Comparison of ENCODE assay signal across 16 cellular contexts in the genomic region with DNA sequence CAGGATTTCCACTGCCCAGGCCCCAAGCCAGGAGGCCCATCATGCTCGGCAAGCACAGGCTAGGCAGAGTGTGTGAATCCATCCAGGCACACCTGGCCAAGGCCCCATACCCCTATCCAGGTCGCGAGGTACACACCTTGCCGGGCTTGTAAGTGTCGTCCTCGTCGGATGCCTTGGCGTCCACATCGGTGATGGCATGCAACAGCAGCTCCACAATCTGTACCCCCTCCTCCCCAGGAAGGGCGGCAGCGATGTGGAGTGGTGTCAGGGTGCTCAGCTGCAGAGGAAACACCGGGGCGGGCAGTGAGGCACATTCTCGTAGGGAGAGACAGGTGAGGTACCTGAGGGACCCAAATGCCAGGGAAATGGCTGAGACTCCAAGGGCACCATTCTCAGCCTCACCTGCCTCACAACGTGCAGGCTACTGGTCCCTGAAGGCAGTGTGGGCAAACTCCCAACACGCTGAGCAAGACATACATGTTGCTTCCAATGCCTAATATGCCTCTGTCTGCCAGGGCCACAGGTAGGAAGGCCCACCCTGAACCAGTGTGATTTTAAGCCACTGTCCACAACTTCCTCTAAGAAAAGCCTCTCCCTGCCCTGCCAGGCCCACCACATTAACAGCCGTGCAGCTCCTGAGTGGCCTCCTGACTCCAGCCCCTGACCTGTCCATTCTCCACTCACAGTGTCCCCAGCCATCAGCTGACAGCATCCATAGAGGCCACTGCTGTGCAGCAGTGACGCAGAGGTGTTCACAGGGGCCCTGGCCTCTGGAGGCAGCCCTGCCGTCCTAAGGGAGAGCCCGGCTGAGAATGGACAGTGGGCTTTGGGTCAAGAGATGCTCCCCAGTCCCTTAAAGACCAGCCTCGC. TPM values are rescaled to one million over a fixed set of nuclear protein-coding genes. Genes with fewer than 3 reads are reported as not detected.
DNase-seq lines count a peak whose midpoint lies in the region; ATAC-seq, FAIRE-seq and TF ChIP-seq lines count a peak whose summit lies in the region.
"Had no signal": no experiment of that assay in that cellular context is flagged by ENCODE, and none has a peak within 500 bp of the region (broad histone marks: within the 10 kb centered on the region; RNA-seq: fewer than 3 reads in every experiment).

No MANE protein-coding gene starts in this region.

- H3K36me3 ChIP-seq in breast epithelium, result no peaks in the 10 kb centered on the region
- H3K36me3 ChIP-seq in astrocyte (ENCODE audit: insufficient read depth, low read length), result no peaks in the 10 kb centered on the region
- H3K36me3 ChIP-seq in mesenchymal stem cell (ENCODE audit: control insufficient read depth in 1 of 2, insufficient read depth in 2 of 2, low read depth in 1 of 2, low read length in 2 of 2), result peaks cover 10 to 13% of the 10 kb centered on the region in 2 experiments
- no peaks in the 10 kb centered on the region for H3K36me3 ChIP-seq in upper lobe of right lung
- H3K36me3 ChIP-seq: ovary, right atrium auricular region had no signal

- TF ChIP-seq CTCF in breast epithelium (IDR thresholded peaks at IDR 0.05) (no peak), MCF 10A (IDR thresholded peaks at IDR 0.05; ENCODE audit: unreplicated experiment) (no peak), astrocyte (IDR thresholded peaks at IDR 0.05; ENCODE audit: insufficient read depth, low read depth, low read length) (no peak), upper lobe of right lung (IDR thresholded peaks at IDR 0.05) (no peak)

- H3K4ac ChIP-seq in mesenchymal stem cell (ENCODE audit: low read depth in 1 of 2, low read length in 2 of 2), result no peak overlapping the region

- H3K4me3 ChIP-seq in breast epithelium, result no peak overlapping the region
- H3K4me3 ChIP-seq in astrocyte (ENCODE audit: insufficient read depth, low read depth, low read length), result no peak overlapping the region
- no peak overlapping the region for H3K4me3 ChIP-seq in mesenchymal stem cell (ENCODE audit: insufficient read depth in 1 of 2, low read depth in 1 of 2, low read length in 2 of 2)
- no peak overlapping the region for H3K4me3 ChIP-seq in upper lobe of right lung
- H3K4me3 ChIP-seq: ovary, right atrium auricular region had no signal

- TF ChIP-seq POLR2A in breast epithelium (IDR thresholded peaks at IDR 0.05), result no peak

- H2BK12ac ChIP-seq in mesenchymal stem cell (ENCODE audit: low read length in 2 of 2), result no peak overlapping the region

- H3K27ac Mint-ChIP-seq in MCF 10A (ENCODE audit: low read depth, unreplicated experiment) (no peak overlapping the region), astrocyte (ENCODE audit: unreplicated experiment) (peak overlapping the region; percentile 18)
- H3K27ac Mint-ChIP-seq: activated B cell treated with CpG ODN at 0.5 μM for 24 hours; activated CD8-positive, alpha-beta T cell treated with anti-CD3 and anti-CD28 coated beads for 36 hours; CD8-positive, alpha-beta T cell had no signal

- no peak overlapping the region for H2BK15ac ChIP-seq in mesenchymal stem cell (ENCODE audit: low read depth, poor library complexity, severe bottlenecking)

- no peak overlapping the region for H2BK5ac ChIP-seq in mesenchymal stem cell (ENCODE audit: low read depth, low read length, poor library complexity, severe bottlenecking)

- no peak overlapping the region for H3K14ac ChIP-seq in mesenchymal stem cell (ENCODE audit: low read length in 2 of 2)

- H3K9ac ChIP-seq in astrocyte (ENCODE audit: low read length) (no peak overlapping the region), mesenchymal stem cell (ENCODE audit: low read length) (no peak overlapping the region)

- CTCF ChIA-PET in MCF 10A (lab: Yijun Ruan, JAX), result interaction anchor here (0.5 to 5.3 kb wide), 8 partner anchors 12 to 623 kb away, joined by 3 to 63 read pairs (median 4); no protein-coding TSS in a partner anchor

- H3K36me3 Mint-ChIP-seq in MCF 10A (ENCODE audit: insufficient read depth, unreplicated experiment), result peaks cover 15% of the 10 kb centered on the region
- peaks cover 16% of the 10 kb centered on the region for H3K36me3 Mint-ChIP-seq in astrocyte (ENCODE audit: low read depth, unreplicated experiment)

- no peak overlapping the region for H3K23ac ChIP-seq in mesenchymal stem cell (ENCODE audit: low read length in 2 of 2)

- H3K4me1 ChIP-seq in breast epithelium (no peaks in the 10 kb centered on the region), astrocyte (ENCODE audit: insufficient read depth, low read length) (no peaks in the 10 kb centered on the region), mesenchymal stem cell (ENCODE audit: control insufficient read depth, insufficient read depth, low read depth, low read length) (peaks cover 6% of the 10 kb centered on the region), upper lobe of right lung (no peaks in the 10 kb centered on the region)

- H3K27ac ChIP-seq in breast epithelium (no peak overlapping the region), astrocyte (ENCODE audit: low read depth, low read length) (no peak overlapping the region), mesenchymal stem cell (ENCODE audit: low read length, poor library complexity, severe bottlenecking) (no peak overlapping the region), upper lobe of right lung (no peak overlapping the region)
- H3K27ac ChIP-seq: ovary, right atrium auricular region had no signal

- no peaks in the 10 kb centered on the region for H3K9me3 Mint-ChIP-seq in MCF 10A (ENCODE audit: unreplicated experiment)
- peaks cover 5% of the 10 kb centered on the region for H3K9me3 Mint-ChIP-seq in astrocyte (ENCODE audit: unreplicated experiment)
- H3K9me3 Mint-ChIP-seq: activated B cell treated with CpG ODN at 0.5 μM for 24 hours; activated CD8-positive, alpha-beta T cell treated with anti-CD3 and anti-CD28 coated beads for 36 hours; activated T-helper 17 cell treated with anti-CD3 and anti-CD28 coated beads, Interleukin-2, amount 50 U/mL, for 72 hours; CD8-positive, alpha-beta T cell had no signal

- H3K4me2 ChIP-seq in astrocyte (ENCODE audit: low read length) (no peak overlapping the region), mesenchymal stem cell (ENCODE audit: low read length, poor library complexity, severe bottlenecking) (no peak overlapping the region)

- intact Hi-C loops in breast epithelium (cut with DNase I; ENCODE audit: low total_unique reads) (no loop called here), MCF 10A (cut with micrococcal nuclease) (loop anchor here (5.0 kb wide), 1 partner anchor 54 kb away; a partner anchor contains a TSS), upper lobe of right lung (cut with DNase I) (no loop called here)

- no peaks in the 10 kb centered on the region for H3K27me3 Mint-ChIP-seq in MCF 10A (ENCODE audit: insufficient read depth, unreplicated experiment)
- H3K27me3 Mint-ChIP-seq in astrocyte (ENCODE audit: low read depth, unreplicated experiment), result peaks cover 33% of the 10 kb centered on the region
- H3K27me3 Mint-ChIP-seq: activated B cell treated with CpG ODN at 0.5 μM for 24 hours; activated CD8-positive, alpha-beta T cell treated with anti-CD3 and anti-CD28 coated beads for 36 hours; activated T-helper 17 cell treated with anti-CD3 and anti-CD28 coated beads, Interleukin-2, amount 50 U/mL, for 72 hours; naive thymus-derived CD4-positive, alpha-beta T cell had no signal

- BruUV-seq in MCF 10A (replicated peaks; lab: Mats Ljungman, UMichigan), result no TSS peak

- 93% methylated on average over 21 of the region's 21 CpGs for WGBS in mesenchymal stem cell

- peak overlapping the region; percentile 25 for H4K91ac ChIP-seq in mesenchymal stem cell (ENCODE audit: low read length)

- POLR2A ChIA-PET in MCF 10A (lab: Yijun Ruan, JAX), result interaction anchor here (2.7 kb wide), 1 partner anchor 74 kb away, joined by 10 read pairs; a partner anchor contains a TSS

- H4K8ac ChIP-seq in mesenchymal stem cell (ENCODE audit: low read length), result no peak overlapping the region

- no peaks in the 10 kb centered on the region for H3K79me2 ChIP-seq in astrocyte (ENCODE audit: insufficient read depth, low read length)

- no peaks in the 10 kb centered on the region for H3K9me3 ChIP-seq in breast epithelium
- H3K9me3 ChIP-seq in astrocyte (ENCODE audit: insufficient read depth, low read depth, low read length), result no peaks in the 10 kb centered on the region
- H3K9me3 ChIP-seq in mesenchymal stem cell (ENCODE audit: control insufficient read depth, low read length), result no peaks in the 10 kb centered on the region
- H3K9me3 ChIP-seq in upper lobe of right lung, result no peaks in the 10 kb centered on the region
- H3K9me3 ChIP-seq: ovary, right atrium auricular region had no signal

- DNase-seq in breast epithelium (ENCODE audit: low spot score in 2 of 2), result peak; percentile 7 to 35
- DNase-seq in MCF 10A (ENCODE audit: unreplicated experiment), result no peak
- DNase-seq in astrocyte (ENCODE audit: low read depth), result no peak
- no peak for DNase-seq in mesenchymal stem cell
- peak; percentile 62 for DNase-seq in upper lobe of right lung
- DNase-seq in NK-92 (lab: John Stamatoyannopoulos, UW; ENCODE audit: unreplicated experiment), result no peak
- no peak for DNase-seq in NK-92 treated with Interleukin-12 subunit alpha and Interleukin-12 subunit beta, amount 100 ng/mL, for 24 hours (lab: John Stamatoyannopoulos, UW)
- DNase-seq: NCI-H2171, NCI-H526 treated with DMSO at 0.1 percent for 48 hours had no signal

- no peak overlapping the region for H3K4me3 Mint-ChIP-seq in MCF 10A (ENCODE audit: unreplicated experiment)
- H3K4me3 Mint-ChIP-seq in astrocyte (ENCODE audit: unreplicated experiment), result no peak overlapping the region
- H3K4me3 Mint-ChIP-seq: activated B cell treated with CpG ODN at 0.5 μM for 24 hours; activated CD8-positive, alpha-beta T cell treated with anti-CD3 and anti-CD28 coated beads for 36 hours; CD8-positive, alpha-beta T cell had no signal

- no peak for FAIRE-seq in astrocyte (lab: Jason Lieb, UNC)

- H2AK5ac ChIP-seq in mesenchymal stem cell (ENCODE audit: low read length, severe bottlenecking), result no peak overlapping the region

- no peak overlapping the region for H2AFZ ChIP-seq in astrocyte (ENCODE audit: low read depth, low read length)
- no peak overlapping the region for H2AFZ ChIP-seq in mesenchymal stem cell (ENCODE audit: low read depth, low read length)

- H3K27me3 ChIP-seq in breast epithelium (no peaks in the 10 kb centered on the region), astrocyte (ENCODE audit: insufficient read depth, low read length) (no peaks in the 10 kb centered on the region), mesenchymal stem cell (ENCODE audit: control insufficient read depth in 1 of 2, insufficient read depth in 1 of 2, low read length in 2 of 2) (no peaks in the 10 kb centered on the region), upper lobe of right lung (no peaks in the 10 kb centered on the region)
- H3K27me3 ChIP-seq: ovary, right atrium auricular region had no signal

- no peak overlapping the region for H2BK120ac ChIP-seq in mesenchymal stem cell (ENCODE audit: low read depth, low read length)

- no peaks in the 10 kb centered on the region for H3K79me1 ChIP-seq in mesenchymal stem cell (replicated peaks; ENCODE audit: low read length, poor library complexity, severe bottlenecking)

- no peak overlapping the region for H3K18ac ChIP-seq in mesenchymal stem cell (ENCODE audit: low read depth in 1 of 2, low read length in 2 of 2)

- H4K20me1 ChIP-seq in astrocyte (ENCODE audit: insufficient read depth, low read length), result no peaks in the 10 kb centered on the region

- no peak for ATAC-seq in upper lobe of right lung

- H3K4me1 Mint-ChIP-seq in MCF 10A (ENCODE audit: insufficient read depth, unreplicated experiment), result peaks cover 12% of the 10 kb centered on the region
- H3K4me1 Mint-ChIP-seq in astrocyte (ENCODE audit: low read depth, unreplicated experiment), result no peaks in the 10 kb centered on the region

RNA-seq across cellular contexts. Expression of a gene that starts 44.9 kb away (rescaled TPM):
- total RNA-seq in breast epithelium (10 to 100 TPM; 13.0 to 32.8 (median 19.0) TPM), MCF 10A (2022) (19.5 and 22.2 TPM in 2 replicates), astrocyte (6.9 and 7.2 TPM in 2 replicates), upper lobe of right lung (19.3 TPM)
- 3.6 TPM for polyA plus RNA-seq in mesenchymal stem cell (2013, experiment 1 of 2)
- 2.7 TPM for polyA plus RNA-seq in mesenchymal stem cell (2013, experiment 2 of 2)

RNA-seq across cellular contexts. Expression of a gene that starts 47.3 kb away (rescaled TPM):
- total RNA-seq in breast epithelium, result 1 to 10 TPM; 5.9 to 8.8 (median 6.9) TPM
- 3.8 and 5.2 TPM in 2 replicates for total RNA-seq in MCF 10A (2022)
- total RNA-seq in astrocyte, result 3.2 and 4.1 TPM in 2 replicates
- polyA plus RNA-seq in mesenchymal stem cell (2013, experiment 1 of 2), result 3.5 TPM
- polyA plus RNA-seq in mesenchymal stem cell (2013, experiment 2 of 2), result 4.1 TPM
- 5.3 TPM for total RNA-seq in upper lobe of right lung

RNA-seq across cellular contexts. Expression of a gene that starts 55.4 kb away (rescaled TPM):
- total RNA-seq in breast epithelium (10 to 100 TPM; 22.4 to 57.9 (median 42.3) TPM), MCF 10A (2022) (31.5 and 33.7 TPM in 2 replicates), astrocyte (22.7 and 25.2 TPM in 2 replicates), upper lobe of right lung (88.6 TPM)
- 42.6 TPM for polyA plus RNA-seq in mesenchymal stem cell (2013, experiment 1 of 2)
- 43.8 TPM for polyA plus RNA-seq in mesenchymal stem cell (2013, experiment 2 of 2)

Comparison
In these comparisons a context has a peak if more than half of its experiments do, and no peak if none do; other contexts are left out.
1. DNase-seq: peak in breast epithelium (2 of 2) and upper lobe of right lung (single experiment); none in MCF 10A (single experiment), astrocyte (single experiment), mesenchymal stem cell (single experiment), NK-92 (single experiment) and NK-92 treated with Interleukin-12 subunit alpha and Interleukin-12 subunit beta, amount 100 ng/mL, for 24 hours (single experiment).